21 cellular contexts compared by ENCODE assay signal in genomic region chr13:99027260-99027659, GRCh38. TPM values are rescaled to one million over a fixed set of nuclear protein-coding genes. Genes with fewer than 3 reads are reported as not detected.
DNase-seq lines count a peak whose midpoint lies in the region; ATAC-seq and TF ChIP-seq lines count a peak whose summit lies in the region.
"Had no signal": no experiment of that assay in that cellular context is flagged by ENCODE, and none has a peak within 500 bp of the region (broad histone marks: within the 10 kb centered on the region; RNA-seq: fewer than 3 reads in every experiment).

No MANE protein-coding gene starts in this region.

- H3K4me3 Mint-ChIP-seq in activated naive CD8-positive, alpha-beta T cell = peak overlapping the region; percentile 56
- H3K4me3 Mint-ChIP-seq in CD8-positive, alpha-beta T cell = no peak overlapping the region
- H3K4me3 Mint-ChIP-seq: mesothelial cell of epicardium, nephron had no signal

- no peaks in the 10 kb centered on the region for H3K36me3 ChIP-seq in RWPE2 (ENCODE audit: low read depth)
- H3K36me3 ChIP-seq in CD8-positive, alpha-beta T cell (ENCODE audit: insufficient read depth, low read length) = no peaks in the 10 kb centered on the region
- H3K36me3 ChIP-seq: breast epithelium, right lobe of liver, stomach, upper lobe of left lung had no signal

- CTCF ChIA-PET in CD8-positive, alpha-beta T cell (lab: Charles Lee) = interaction anchor here (1.9 kb wide), 1 partner anchor 149 kb away, joined by 12 read pairs; no protein-coding TSS in a partner anchor

- H3K27ac Mint-ChIP-seq in activated naive CD8-positive, alpha-beta T cell = peak overlapping the region; percentile 87
- no peak overlapping the region for H3K27ac Mint-ChIP-seq in CD8-positive, alpha-beta T cell
- H3K27ac Mint-ChIP-seq: mesothelial cell of epicardium, nephron had no signal

- peak; percentile 21 for DNase-seq in stimulated activated CD4-positive, alpha-beta T cell treated with anti-CD3 and anti-CD28 coated beads, Interleukin-1b, Interleukin-23, amount 100 ng/mL, for 48 hours
- no peak for DNase-seq in stimulated activated CD4-positive, alpha-beta T cell treated with anti-CD3 and anti-CD28 coated beads, Interleukin-2, amount 100 ng/mL, for 48 hours
- DNase-seq in RWPE2 (ENCODE audit: low spot score) = no peak
- no peak for DNase-seq in CD8-positive, alpha-beta T cell
- DNase-seq in NCI-H128 (lab: John Stamatoyannopoulos, UW; ENCODE audit: unreplicated experiment) = no peak
- DNase-seq in SW480 (ENCODE audit: low spot score) = no peak
- DNase-seq: DMS79, head of caudate nucleus, left colon, NCI-H1694, NCI-H526 treated with DMSO at 0.1 percent for 48 hours, right lobe of liver, Right ventricle myocardium superior, stomach, upper lobe of left lung had no signal

- H3K27me3 Mint-ChIP-seq in activated naive CD8-positive, alpha-beta T cell = no peaks in the 10 kb centered on the region
- H3K27me3 Mint-ChIP-seq in CD8-positive, alpha-beta T cell (ENCODE audit: low read depth) = no peaks in the 10 kb centered on the region

- peaks cover 35% of the 10 kb centered on the region for H3K4me1 ChIP-seq in RWPE2 (ENCODE audit: insufficient read depth, poor library complexity, severe bottlenecking)
- no peaks in the 10 kb centered on the region for H3K4me1 ChIP-seq in CD8-positive, alpha-beta T cell (ENCODE audit: insufficient read depth, low read length)
- H3K4me1 ChIP-seq: breast epithelium had no signal

- intact Hi-C loops in CD8-positive, alpha-beta T cell (cut with DNase I, micrococcal nuclease) = loop anchor here (5.0 kb wide), 3 partner anchors 40 to 150 kb away; no protein-coding TSS in a partner anchor

- no peaks in the 10 kb centered on the region for H3K9me3 ChIP-seq in RWPE2 (ENCODE audit: severe bottlenecking)
- no peaks in the 10 kb centered on the region for H3K9me3 ChIP-seq in CD8-positive, alpha-beta T cell (ENCODE audit: low read length)
- H3K9me3 ChIP-seq: right lobe of liver, stomach, upper lobe of left lung had no signal

- H3K36me3 Mint-ChIP-seq in activated naive CD8-positive, alpha-beta T cell = peaks cover 6% of the 10 kb centered on the region
- peaks cover 2% of the 10 kb centered on the region for H3K36me3 Mint-ChIP-seq in CD8-positive, alpha-beta T cell

- H3K4me1 Mint-ChIP-seq in activated naive CD8-positive, alpha-beta T cell (ENCODE audit: low read depth) = peaks cover 93% of the 10 kb centered on the region
- H3K4me1 Mint-ChIP-seq in CD8-positive, alpha-beta T cell (ENCODE audit: low read depth) = peaks cover 70% of the 10 kb centered on the region

- H3K27me3 ChIP-seq in RWPE2 (ENCODE audit: insufficient read depth, poor library complexity, severe bottlenecking) = no peaks in the 10 kb centered on the region
- no peaks in the 10 kb centered on the region for H3K27me3 ChIP-seq in CD8-positive, alpha-beta T cell (ENCODE audit: insufficient read depth, low read length)
- H3K27me3 ChIP-seq: breast epithelium, right lobe of liver, stomach, upper lobe of left lung had no signal

- peak overlapping the region; percentile 76 for H3K27ac ChIP-seq in RWPE2 (ENCODE audit: poor library complexity, severe bottlenecking)
- H3K27ac ChIP-seq in CD8-positive, alpha-beta T cell (ENCODE audit: low read depth, low read length) = no peak overlapping the region
- H3K27ac ChIP-seq: breast epithelium, coronary artery, parathyroid adenoma, right lobe of liver, stomach, upper lobe of left lung had no signal

- POLR2A ChIA-PET in CD8-positive, alpha-beta T cell (lab: Charles Lee) = no interaction called here

- no peak overlapping the region for H3K4me3 ChIP-seq in RWPE2 (ENCODE audit: severe bottlenecking)
- H3K4me3 ChIP-seq in CD8-positive, alpha-beta T cell (ENCODE audit: low read depth, low read length) = no peak overlapping the region
- H3K4me3 ChIP-seq: breast epithelium, coronary artery, right lobe of liver, stomach, upper lobe of left lung had no signal

- ATAC-seq in RWPE2 (ENCODE audit: low read depth) = no peak
- ATAC-seq in CD8-positive, alpha-beta T cell = no peak
- ATAC-seq: left colon, right lobe of liver had no signal

- no peak for TF ChIP-seq CTCF in RWPE2 (IDR thresholded peaks at IDR 0.05; ENCODE audit: poor library complexity, severe bottlenecking)
- no peak for TF ChIP-seq CTCF in CD8-positive, alpha-beta T cell (IDR thresholded peaks at IDR 0.05)

- H3K9me3 Mint-ChIP-seq in activated naive CD8-positive, alpha-beta T cell (ENCODE audit: low read depth) = no peaks in the 10 kb centered on the region
- H3K9me3 Mint-ChIP-seq in CD8-positive, alpha-beta T cell = no peaks in the 10 kb centered on the region

RNA-seq across cellular contexts. Expression of gene DOCK9, which starts 49.4 kb away (rescaled TPM):
- total RNA-seq in CD8-positive, alpha-beta T cell = 10 to 100 TPM; 66.3 to 75.5 TPM
